Comparison of ENCODE assay signal across 11 cellular contexts in the genomic region with DNA sequence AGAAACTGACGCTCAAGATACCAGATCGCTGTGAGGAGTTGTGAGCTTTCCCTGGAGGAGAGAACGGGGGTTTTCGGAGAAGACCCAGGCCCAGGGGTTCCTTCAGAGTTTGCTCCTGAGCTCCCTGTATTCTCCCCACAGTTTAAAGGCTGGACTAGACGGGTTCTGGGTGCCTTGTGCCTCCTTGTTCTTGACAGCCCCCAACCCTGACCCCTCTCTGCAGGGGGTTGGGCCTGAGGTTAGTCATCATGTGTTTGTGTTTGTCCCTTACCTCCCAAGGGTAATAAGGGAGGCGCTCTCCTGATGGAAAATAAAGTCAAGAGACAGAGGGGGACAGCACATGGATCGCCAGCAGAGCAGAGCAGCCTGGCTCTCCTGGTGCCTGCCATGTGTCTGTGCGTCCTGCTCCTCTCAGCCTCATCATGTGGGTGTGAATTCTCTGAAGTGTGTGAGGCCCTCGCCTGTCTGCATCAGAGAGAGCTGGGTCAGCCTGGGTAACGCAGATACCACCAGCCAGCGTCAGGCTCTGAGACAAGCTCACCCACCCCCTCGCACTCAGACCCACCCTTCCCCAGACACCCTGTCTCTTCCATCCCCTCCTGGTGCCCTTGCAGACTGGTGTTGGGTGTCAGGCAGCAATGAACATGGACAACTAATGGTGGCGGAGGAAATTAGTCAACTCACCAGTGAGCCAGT. TPM values are rescaled to one million over a fixed set of nuclear protein-coding genes. Genes with fewer than 3 reads are reported as not detected.
A peak's percentile ranks its signal among the peaks of the same experiment; 100 is the strongest.
DNase-seq lines count a peak whose midpoint lies in the region; ATAC-seq, FAIRE-seq and TF ChIP-seq lines count a peak whose summit lies in the region.
"Had no signal": no experiment of that assay in that cellular context is flagged by ENCODE, and none has a peak within 500 bp of the region (broad histone marks: within the 10 kb centered on the region; RNA-seq: fewer than 3 reads in every experiment).

No MANE protein-coding gene starts in this region.

- H4K20me1 ChIP-seq in GM23338 (replicated peaks; ENCODE audit: insufficient read depth) (no peaks in the 10 kb centered on the region), keratinocyte (ENCODE audit: control insufficient read depth, extremely low read depth, insufficient read depth, low read length) (no peaks in the 10 kb centered on the region), smooth muscle cell (ENCODE audit: low read depth) (no peaks in the 10 kb centered on the region)

- no peak for DNase-seq in GM23338 (ENCODE audit: low spot score)
- DNase-seq in adipocyte (ENCODE audit: low read depth): no peak
- no peak for DNase-seq in keratinocyte (ENCODE audit: low read depth, low spot score)
- DNase-seq in smooth muscle cell (lab: John Stamatoyannopoulos, UW; ENCODE audit: unreplicated experiment): no peak
- no peak for DNase-seq in NCI-H748 treated with DMSO at 0.1 percent for 48 hours (lab: John Stamatoyannopoulos, UW)
- DNase-seq in activated CD4-positive, alpha-beta T cell treated with anti-CD3 and anti-CD28 coated beads, Interleukin-2, amount 50 U/mL, for 48 hours: no peak
- no peak for DNase-seq in stimulated activated CD4-positive, alpha-beta T cell treated with anti-CD3 and anti-CD28 coated beads, Interleukin-15, amount 100 ng/mL, for 24 hours
- DNase-seq: effector CD4-positive, alpha-beta T cell had no signal

- peaks cover 25% of the 10 kb centered on the region for H3K36me3 Mint-ChIP-seq in GM23338 (ENCODE audit: low read depth)

- dilution Hi-C loops in keratinocyte (cut with MboI; ENCODE audit: extremely low pct_ligation_motif_present, low sequenced_read_pairs): no loop called here

- H3K79me2 ChIP-seq in GM23338 (replicated peaks; ENCODE audit: insufficient read depth): no peaks in the 10 kb centered on the region
- H3K79me2 ChIP-seq in keratinocyte (ENCODE audit: control insufficient read depth, insufficient read depth, low read length): no peaks in the 10 kb centered on the region
- no peaks in the 10 kb centered on the region for H3K79me2 ChIP-seq in smooth muscle cell (ENCODE audit: low read depth)

- WGBS in smooth muscle cell (ENCODE audit: low lambda C conversion rate): 68% methylated on average over 12 of the region's 13 CpGs

- H3K9ac ChIP-seq in adipocyte (ENCODE audit: low read length) (peak overlapping the region; percentile 81), keratinocyte (ENCODE audit: control insufficient read depth, extremely low read depth, insufficient read depth, low read length) (peak overlapping the region; percentile 99), smooth muscle cell (ENCODE audit: low read depth) (no peak overlapping the region)
- H3K9ac ChIP-seq: KMS-11 had no signal

- H3K9me3 ChIP-seq in adipocyte (ENCODE audit: control insufficient read depth, low read length) (no peaks in the 10 kb centered on the region), keratinocyte (ENCODE audit: control insufficient read depth, low read depth, low read length) (no peaks in the 10 kb centered on the region), smooth muscle cell (replicated peaks; ENCODE audit: low read depth) (no peaks in the 10 kb centered on the region)

- H3K4me3 ChIP-seq in GM23338 (no peak overlapping the region), adipocyte (ENCODE audit: low read length) (peak overlapping the region; percentile 78), keratinocyte (ENCODE audit: control insufficient read depth in 2 of 3, extremely low read depth in 1 of 3, insufficient read depth in 2 of 3, low read depth in 1 of 3, low read length in 3 of 3) (peak overlapping the region in 1 of 3 experiments; percentile 35), smooth muscle cell (no peak overlapping the region)

- H3K9me3 Mint-ChIP-seq in GM23338: no peaks in the 10 kb centered on the region

- H3K27ac ChIP-seq in GM23338 (ENCODE audit: low read depth) (peak overlapping the region; percentile 97), keratinocyte (ENCODE audit: control insufficient read depth, insufficient read depth, low read length) (peak overlapping the region; percentile 100), smooth muscle cell (ENCODE audit: low read depth) (peak overlapping the region; percentile 79)
- H3K27ac ChIP-seq: KMS-11 had no signal

- FAIRE-seq in keratinocyte (lab: Jason Lieb, UNC): no peak
- FAIRE-seq: TTC549 had no signal

- H3K36me3 ChIP-seq in GM23338 (ENCODE audit: insufficient read depth): no peaks in the 10 kb centered on the region
- peaks cover 3% of the 10 kb centered on the region for H3K36me3 ChIP-seq in adipocyte (ENCODE audit: control insufficient read depth, insufficient read depth, low read length, severe bottlenecking)
- H3K36me3 ChIP-seq in keratinocyte (ENCODE audit: control insufficient read depth in 2 of 2, extremely low read depth in 1 of 2, insufficient read depth in 2 of 2, low read length in 2 of 2): no peaks in the 10 kb centered on the region
- no peaks in the 10 kb centered on the region for H3K36me3 ChIP-seq in smooth muscle cell (ENCODE audit: low read depth)

- no peaks in the 10 kb centered on the region for H3K9me2 ChIP-seq in GM23338 (ENCODE audit: insufficient read depth)

- H3K27ac Mint-ChIP-seq in GM23338: peak overlapping the region; percentile 96

- H3F3A ChIP-seq in GM23338 (replicated peaks; ENCODE audit: low read depth): 0 out of 2 replicates have a peak, but pooled peaks cover 8% of the 10 kb centered on the region
- peaks cover 5% of the 10 kb centered on the region for H3F3A ChIP-seq in smooth muscle cell (ENCODE audit: low read depth)

- H3K4me2 ChIP-seq in GM23338 (no peak overlapping the region; the same call in 1 of the 2 replicates), keratinocyte (ENCODE audit: control insufficient read depth, extremely low read depth, insufficient read depth, low read depth, low read length) (peak overlapping the region; percentile 99), smooth muscle cell (peak overlapping the region; percentile 69)
- H3K4me2 ChIP-seq: KMS-11 had no signal

- peaks cover 36% of the 10 kb centered on the region for H3K4me1 Mint-ChIP-seq in GM23338

- ATAC-seq in GM23338 (no peak), GM21619 (IDR thresholded peaks at IDR 0.05; ENCODE audit: unreplicated experiment) (no peak)

- H3K27me3 ChIP-seq in GM23338 (ENCODE audit: insufficient read depth): no peaks in the 10 kb centered on the region
- H3K27me3 ChIP-seq in adipocyte (replicated peaks; ENCODE audit: control insufficient read depth, insufficient read depth, low read length): no peaks in the 10 kb centered on the region
- H3K27me3 ChIP-seq in keratinocyte (ENCODE audit: control insufficient read depth, extremely low read depth, insufficient read depth, low read length): no peaks in the 10 kb centered on the region
- no peaks in the 10 kb centered on the region for H3K27me3 ChIP-seq in smooth muscle cell (ENCODE audit: low read depth)

- no peaks in the 10 kb centered on the region for H3K9me1 ChIP-seq in keratinocyte (ENCODE audit: control insufficient read depth, extremely low read depth, insufficient read depth, low read length)

- TF ChIP-seq CTCF in GM23338 (conservative IDR thresholded peaks at IDR 0.05; ENCODE audit: low read depth in 2 of 2) (no peak), keratinocyte (optimal IDR thresholded peaks at IDR 0.05 in 1 of 3, IDR thresholded peaks at IDR 0.05 in 1 of 3, conservative IDR thresholded peaks at IDR 0.05 in 1 of 3; ENCODE audit: extremely low read depth in 1 of 3, insufficient read depth in 2 of 3, low read length in 3 of 3) (no peak), smooth muscle cell (IDR thresholded peaks at IDR 0.05; ENCODE audit: borderline replicate concordance, insufficient read depth, poor library complexity, severe bottlenecking) (no peak)

- H3K4me1 ChIP-seq in GM23338 (ENCODE audit: insufficient read depth) (peaks cover 31% of the 10 kb centered on the region), adipocyte (ENCODE audit: control insufficient read depth, insufficient read depth, low read length) (peaks cover 29% of the 10 kb centered on the region), keratinocyte (ENCODE audit: control insufficient read depth, extremely low read depth, insufficient read depth, low read length) (peaks cover 38% of the 10 kb centered on the region), smooth muscle cell (ENCODE audit: low read depth) (peaks cover 24% of the 10 kb centered on the region)

- H2AFZ ChIP-seq in GM23338 (no peak overlapping the region), keratinocyte (ENCODE audit: control insufficient read depth, low read length) (no peak overlapping the region), smooth muscle cell (ENCODE audit: low read depth) (peak overlapping the region; percentile 69)

- H3K4me3 Mint-ChIP-seq in GM23338: peak overlapping the region; percentile 53; the same call in 1 of the 3 replicates

- H3K27me3 Mint-ChIP-seq in GM23338 (ENCODE audit: insufficient read depth, low read depth, poor library complexity): peaks cover 17% of the 10 kb centered on the region

RNA-seq across cellular contexts. Expression of a gene that starts 8.8 kb away (rescaled TPM):
- total RNA-seq in GM23338 (2014; rRNA removed; shearing (Covaris generic)): 9.0 and 9.8 TPM in 2 replicates
- 9.5 and 12.4 TPM in 2 replicates for polyA plus RNA-seq in GM23338 (2016; fragmentation: Nextera tagmentation; extraction: Ambion mirVana)
- polyA plus RNA-seq in keratinocyte: 2.3 to 3.4 TPM (median 3.1 TPM) in 3 replicates
- polyA plus RNA-seq in keratinocyte (2011; ENCODE audit: low read depth): 1.1 TPM
- 1.3 and 3.0 TPM in 2 replicates for polyA plus RNA-seq in keratinocyte (2011; cell fraction: cytosol; rRNA removed)
- 1.7 and 2.3 TPM in 2 replicates for polyA plus RNA-seq in keratinocyte (2011; cell fraction: nucleus; rRNA removed)
- polyA plus RNA-seq in keratinocyte (2012; ENCODE audit: low replicate concordance): 1.7 and 3.3 TPM in 2 replicates
- 0.63 to 2.7 TPM (median 1.4 TPM) in 3 replicates for polyA minus RNA-seq in keratinocyte
- 2.1 TPM for polyA minus RNA-seq in keratinocyte (2011; cell fraction: cytosol; rRNA and poly(A)+ RNA removed)
- 0.74 and 0.93 TPM in 2 replicates for polyA minus RNA-seq in keratinocyte (2011; cell fraction: nucleus; rRNA and poly(A)+ RNA removed)
- total RNA-seq in smooth muscle cell: 3.4 TPM in 2 replicates
- polyA plus RNA-seq in smooth muscle cell: 6.1 and 6.8 TPM in 2 replicates

RNA-seq across cellular contexts. Expression of a gene that starts 22.2 kb away (rescaled TPM):
- total RNA-seq in GM23338 (2014; rRNA removed; shearing (Covaris generic)): 10.9 and 11.9 TPM in 2 replicates
- 9.2 and 9.7 TPM in 2 replicates for polyA plus RNA-seq in GM23338 (2016; fragmentation: Nextera tagmentation; extraction: Ambion mirVana)
- polyA plus RNA-seq in keratinocyte: 15.3 to 22.2 TPM (median 19.9 TPM) in 3 replicates
- polyA plus RNA-seq in keratinocyte (2011; ENCODE audit: low read depth): 17.4 TPM
- polyA plus RNA-seq in keratinocyte (2011; cell fraction: cytosol; rRNA removed): 13.2 and 16.9 TPM in 2 replicates
- 55.2 and 57.6 TPM in 2 replicates for polyA plus RNA-seq in keratinocyte (2011; cell fraction: nucleus; rRNA removed)
- 20.4 and 40.9 TPM in 2 replicates for polyA plus RNA-seq in keratinocyte (2012; ENCODE audit: low replicate concordance)
- polyA minus RNA-seq in keratinocyte: 6.6 to 11.5 TPM (median 6.8 TPM) in 3 replicates
- polyA minus RNA-seq in keratinocyte (2011; cell fraction: cytosol; rRNA and poly(A)+ RNA removed): 13.8 TPM
- 12.7 and 19.0 TPM in 2 replicates for polyA minus RNA-seq in keratinocyte (2011; cell fraction: nucleus; rRNA and poly(A)+ RNA removed)
- total RNA-seq in smooth muscle cell: 9.3 and 13.7 TPM in 2 replicates
- polyA plus RNA-seq in smooth muscle cell: 9.4 TPM in 2 replicates

RNA-seq across cellular contexts. Expression of a gene that starts 34.9 kb away (rescaled TPM):
- 5.1 and 6.7 TPM in 2 replicates for total RNA-seq in GM23338 (2014; rRNA removed; shearing (Covaris generic))
- polyA plus RNA-seq in GM23338 (2016; fragmentation: Nextera tagmentation; extraction: Ambion mirVana) (4.5 and 5.1 TPM in 2 replicates), keratinocyte (2.6 to 4.4 TPM (median 2.8 TPM) in 3 replicates), smooth muscle cell (5.0 and 5.9 TPM in 2 replicates)
- polyA plus RNA-seq in keratinocyte (2011; ENCODE audit: low read depth): 4.6 TPM
- polyA plus RNA-seq in keratinocyte (2011; cell fraction: cytosol; rRNA removed): 1.8 and 2.8 TPM in 2 replicates
- 7.9 and 11.8 TPM in 2 replicates for polyA plus RNA-seq in keratinocyte (2011; cell fraction: nucleus; rRNA removed)
- polyA plus RNA-seq in keratinocyte (2012; ENCODE audit: low replicate concordance): 3.5 and 7.2 TPM in 2 replicates
- polyA minus RNA-seq in keratinocyte: 1.3 to 3.9 TPM (median 3.9 TPM) in 3 replicates
- polyA minus RNA-seq in keratinocyte (2011; cell fraction: cytosol; rRNA and poly(A)+ RNA removed): 5.0 TPM
- 3.8 and 7.3 TPM in 2 replicates for polyA minus RNA-seq in keratinocyte (2011; cell fraction: nucleus; rRNA and poly(A)+ RNA removed)
- 0.49 and 4.6 TPM in 2 replicates for total RNA-seq in smooth muscle cell

RNA-seq across cellular contexts. Expression of a gene that starts 38.1 kb away (rescaled TPM):
- 15.9 and 32.1 TPM in 2 replicates for total RNA-seq in GM23338 (2014; rRNA removed; shearing (Covaris generic))
- polyA plus RNA-seq in GM23338 (2016; fragmentation: Nextera tagmentation; extraction: Ambion mirVana): 3.0 and 5.7 TPM in 2 replicates
- 53.3 to 86.4 TPM (median 75.7 TPM) in 3 replicates for polyA plus RNA-seq in keratinocyte
- 27.6 TPM for polyA plus RNA-seq in keratinocyte (2011; ENCODE audit: low read depth)
- 44.0 and 93.3 TPM in 2 replicates for polyA plus RNA-seq in keratinocyte (2011; cell fraction: cytosol; rRNA removed)
- polyA plus RNA-seq in keratinocyte (2011; cell fraction: nucleus; rRNA removed): 46.4 and 64.5 TPM in 2 replicates
- polyA plus RNA-seq in keratinocyte (2012; ENCODE audit: low replicate concordance): 32.9 and 85.2 TPM in 2 replicates
- 77.9 to 252 TPM (median 124 TPM) in 3 replicates for polyA minus RNA-seq in keratinocyte
- polyA minus RNA-seq in keratinocyte (2011; cell fraction: cytosol; rRNA and poly(A)+ RNA removed): 136 TPM
- 45.5 and 47.5 TPM in 2 replicates for polyA minus RNA-seq in keratinocyte (2011; cell fraction: nucleus; rRNA and poly(A)+ RNA removed)
- 24.0 and 43.3 TPM in 2 replicates for total RNA-seq in smooth muscle cell
- polyA plus RNA-seq in smooth muscle cell: 33.4 and 33.7 TPM in 2 replicates

RNA-seq across cellular contexts. Expression of a gene that starts 51.3 kb away (rescaled TPM):
- 9.3 and 23.1 TPM in 2 replicates for total RNA-seq in GM23338 (2014; rRNA removed; shearing (Covaris generic))
- polyA plus RNA-seq in GM23338 (2016; fragmentation: Nextera tagmentation; extraction: Ambion mirVana) (5.6 and 6.6 TPM in 2 replicates), keratinocyte (0.46 to 1.1 TPM (median 0.79 TPM) in 3 replicates), smooth muscle cell (0.37 and 1.3 TPM in 2 replicates)
- 3.1 TPM for polyA plus RNA-seq in keratinocyte (2011; ENCODE audit: low read depth)
- polyA plus RNA-seq in keratinocyte (2011; cell fraction: cytosol; rRNA removed): 0.66 and 1.1 TPM in 2 replicates
- polyA plus RNA-seq in keratinocyte (2011; cell fraction: nucleus; rRNA removed): 3.3 and 3.5 TPM in 2 replicates
- 1.6 and 2.0 TPM in 2 replicates for polyA plus RNA-seq in keratinocyte (2012; ENCODE audit: low replicate concordance)
- 0.29 to 2.5 TPM (median 0.36 TPM) in 3 replicates for polyA minus RNA-seq in keratinocyte
- polyA minus RNA-seq in keratinocyte (2011; cell fraction: cytosol; rRNA and poly(A)+ RNA removed): 2.3 TPM
- 1.1 and 2.9 TPM in 2 replicates for polyA minus RNA-seq in keratinocyte (2011; cell fraction: nucleus; rRNA and poly(A)+ RNA removed)
- 0.90 TPM in 1 of 2 replicates, not detected in the other for total RNA-seq in smooth muscle cell
